Comparison of ENCODE assay signal across 13 cellular contexts in the genomic region with DNA sequence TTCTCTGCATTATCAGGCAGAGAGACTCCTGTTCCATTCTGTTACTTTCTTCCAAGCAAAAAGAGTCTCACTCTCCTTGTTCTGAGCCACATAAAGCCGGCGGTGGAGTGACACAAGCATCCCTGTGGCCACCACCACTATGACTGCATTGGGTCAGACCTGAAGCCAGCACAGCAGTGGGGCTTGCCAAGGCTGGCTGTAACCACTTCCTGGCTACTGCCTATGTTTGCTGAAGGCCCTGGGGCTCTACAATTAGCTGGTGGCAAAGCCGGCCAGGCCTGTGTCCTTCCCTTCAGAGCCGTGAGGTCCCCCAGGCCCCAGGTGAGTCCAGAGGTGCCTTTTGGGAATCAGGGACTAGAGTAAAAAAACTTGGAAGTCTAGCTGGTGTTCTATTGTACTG. TPM values are rescaled to one million over a fixed set of nuclear protein-coding genes. Genes with fewer than 3 reads are reported as not detected.
DNase-seq lines count a peak whose midpoint lies in the region; ATAC-seq and TF ChIP-seq lines count a peak whose summit lies in the region.
"Had no signal": no experiment of that assay in that cellular context is flagged by ENCODE, and none has a peak within 500 bp of the region (broad histone marks: within the 10 kb centered on the region; RNA-seq: fewer than 3 reads in every experiment).

No MANE protein-coding gene starts in this region.

- no peaks in the 10 kb centered on the region for H3K9me3 Mint-ChIP-seq in activated naive CD4-positive, alpha-beta T cell treated with anti-CD3 and anti-CD28 coated beads, Interleukin-2, amount 50 U/mL, for 72 hours
- H3K9me3 Mint-ChIP-seq in central memory CD8-positive, alpha-beta T cell: no peaks in the 10 kb centered on the region
- H3K9me3 Mint-ChIP-seq in stimulated activated memory B cell treated with anti-CD40 and anti-IgM and Interleukin-4, amounts not matched to agents 10 μg/mL and 1 μg/mL and 100 μg/mL, for 72 hours: no peaks in the 10 kb centered on the region

- no peak for TF ChIP-seq CTCF in NB4 (IDR thresholded peaks at IDR 0.05; ENCODE audit: low read depth, low read length)
- no peak for TF ChIP-seq CTCF in dorsolateral prefrontal cortex (IDR thresholded peaks at IDR 0.05 in 54 of 56, conservative IDR thresholded peaks at IDR 0.05 in 2 of 56; ENCODE audit: low read depth in 1 of 56, partially characterized antibody in 56 of 56)
- TF ChIP-seq CTCF in A673 (conservative IDR thresholded peaks at IDR 0.05; ENCODE audit: low read depth, low read length): no peak

- peaks cover 28% of the 10 kb centered on the region for H3K4me1 Mint-ChIP-seq in central memory CD8-positive, alpha-beta T cell
- H3K4me1 Mint-ChIP-seq in stimulated activated memory B cell treated with anti-CD40 and anti-IgM and Interleukin-4, amounts not matched to agents 10 μg/mL and 1 μg/mL and 100 μg/mL, for 72 hours: peaks cover 35% of the 10 kb centered on the region

- no peak for DNase-seq in activated naive CD4-positive, alpha-beta T cell treated with anti-CD3 and anti-CD28 coated beads, Interleukin-2, amount 50 U/mL, for 72 hours (ENCODE audit: low spot score in 2 of 2)
- no peak for DNase-seq in activated naive CD4-positive, alpha-beta T cell treated with anti-CD3 and anti-CD28 coated beads, Interleukin-2, amount 50 U/mL, for 16 hours
- peak; percentile 44 for DNase-seq in NB4 (ENCODE audit: low read depth)
- no peak for DNase-seq in central memory CD8-positive, alpha-beta T cell (ENCODE audit: low spot score in 2 of 2)
- DNase-seq in HK-2 (ENCODE audit: unreplicated experiment): no peak
- DNase-seq in dorsolateral prefrontal cortex: no peak
- no peak for DNase-seq in A673 (ENCODE audit: low spot score)
- DNase-seq: BE2C, GF-D8, NCI-H187 treated with DMSO at 0.1 percent for 48 hours, uterus had no signal

- H3K4me1 ChIP-seq in A673 (ENCODE audit: insufficient read depth, low read length, poor library complexity, severe bottlenecking): no peaks in the 10 kb centered on the region
- H3K4me1 ChIP-seq: BE2C, uterus had no signal

- H3K27ac ChIP-seq in dorsolateral prefrontal cortex: no peak overlapping the region
- H3K27ac ChIP-seq in A673 (ENCODE audit: low read depth, low read length, poor library complexity, severe bottlenecking): no peak overlapping the region
- H3K27ac ChIP-seq: uterus had no signal

- no peak overlapping the region for H3K27ac Mint-ChIP-seq in activated naive CD4-positive, alpha-beta T cell treated with anti-CD3 and anti-CD28 coated beads, Interleukin-2, amount 50 U/mL, for 72 hours
- peak overlapping the region; percentile 81 for H3K27ac Mint-ChIP-seq in central memory CD8-positive, alpha-beta T cell (ENCODE audit: low read depth)
- peak overlapping the region; percentile 93 for H3K27ac Mint-ChIP-seq in stimulated activated memory B cell treated with anti-CD40 and anti-IgM and Interleukin-4, amounts not matched to agents 10 μg/mL and 1 μg/mL and 100 μg/mL, for 72 hours

- POLR2A ChIA-PET in A673 (lab: Charles Lee; ENCODE audit: low non-redundant PET): no interaction called here

- CTCF ChIA-PET in A673 (lab: Charles Lee): no interaction called here

- H3K27me3 Mint-ChIP-seq in central memory CD8-positive, alpha-beta T cell: no peaks in the 10 kb centered on the region
- H3K27me3 Mint-ChIP-seq in stimulated activated memory B cell treated with anti-CD40 and anti-IgM and Interleukin-4, amounts not matched to agents 10 μg/mL and 1 μg/mL and 100 μg/mL, for 72 hours: no peaks in the 10 kb centered on the region

- no peak overlapping the region for H3K4me3 Mint-ChIP-seq in central memory CD8-positive, alpha-beta T cell
- no peak overlapping the region for H3K4me3 Mint-ChIP-seq in stimulated activated memory B cell treated with anti-CD40 and anti-IgM and Interleukin-4, amounts not matched to agents 10 μg/mL and 1 μg/mL and 100 μg/mL, for 72 hours

- H3K36me3 ChIP-seq in A673 (ENCODE audit: insufficient read depth, low read length, poor library complexity, severe bottlenecking): no peaks in the 10 kb centered on the region
- H3K36me3 ChIP-seq: BE2C, uterus had no signal

- H3K9me3 ChIP-seq in A673 (ENCODE audit: low read depth, low read length, poor library complexity, severe bottlenecking): no peaks in the 10 kb centered on the region
- H3K9me3 ChIP-seq: BE2C, uterus had no signal

- H3K4me3 ChIP-seq in NB4 (ENCODE audit: low read depth, low read length): no peak overlapping the region
- H3K4me3 ChIP-seq in dorsolateral prefrontal cortex: no peak overlapping the region
- H3K4me3 ChIP-seq in A673 (ENCODE audit: low read depth, low read length, poor library complexity, severe bottlenecking): no peak overlapping the region
- H3K4me3 ChIP-seq: skin epidermis, uterus had no signal

- no peak for TF ChIP-seq POLR2A in NB4 (IDR thresholded peaks at IDR 0.05; ENCODE audit: extremely low read depth, insufficient read length)

- peak; percentile 5 to 51 for ATAC-seq in activated naive CD4-positive, alpha-beta T cell treated with anti-CD3 and anti-CD28 coated beads, Interleukin-2, amount 50 U/mL, for 72 hours
- no peak for ATAC-seq in central memory CD8-positive, alpha-beta T cell (replicated peaks; ENCODE audit: extremely low read depth, poor library complexity, severe bottlenecking)
- no peak for ATAC-seq in stimulated activated memory B cell treated with anti-CD40 and anti-IgM and Interleukin-4, amounts not matched to agents 10 μg/mL and 1 μg/mL and 100 μg/mL, for 72 hours

- H3K36me3 Mint-ChIP-seq in activated naive CD4-positive, alpha-beta T cell treated with anti-CD3 and anti-CD28 coated beads, Interleukin-2, amount 50 U/mL, for 72 hours: peaks cover 0 to 9% of the 10 kb centered on the region in 2 donors
- peaks cover 13% of the 10 kb centered on the region for H3K36me3 Mint-ChIP-seq in central memory CD8-positive, alpha-beta T cell (ENCODE audit: insufficient read depth)
- peaks cover 6% of the 10 kb centered on the region for H3K36me3 Mint-ChIP-seq in stimulated activated memory B cell treated with anti-CD40 and anti-IgM and Interleukin-4, amounts not matched to agents 10 μg/mL and 1 μg/mL and 100 μg/mL, for 72 hours

- H3K27me3 ChIP-seq in dorsolateral prefrontal cortex (no peaks in the 10 kb centered on the region), A673 (replicated peaks; ENCODE audit: insufficient read depth, low read depth, low read length, poor library complexity) (no peaks in the 10 kb centered on the region)
- H3K27me3 ChIP-seq: BE2C, uterus had no signal

- intact Hi-C loops in dorsolateral prefrontal cortex (cut with DNase I): no loop called here
- intact Hi-C loops in A673 (cut with micrococcal nuclease; ENCODE audit: unreplicated experiment): no loop called here

- BruUV-seq in A673 (replicated peaks; lab: Mats Ljungman, UMichigan): no TSS peak

RNA-seq across cellular contexts. Expression of a gene that starts 31.8 kb away (rescaled TPM):
- 100 to 1,000 TPM in 1 of 2 donors, 10 to 100 TPM in 1; 23.3 to 169 TPM for total RNA-seq in activated naive CD4-positive, alpha-beta T cell treated with anti-CD3 and anti-CD28 coated beads, Interleukin-2, amount 50 U/mL, for 72 hours
- total RNA-seq in dorsolateral prefrontal cortex (10 to 100 TPM in 7 of 120 experiments, 1 to 10 TPM in 90, under 1 TPM in 12, not detected in 11; 0.14 to 27.8 (median 2.9) TPM), A673 (2021) (0.41 TPM in 1 of 2 replicates, not detected in the other)

RNA-seq across cellular contexts. Expression of a gene that starts 47.8 kb away (rescaled TPM):
- total RNA-seq in activated naive CD4-positive, alpha-beta T cell treated with anti-CD3 and anti-CD28 coated beads, Interleukin-2, amount 50 U/mL, for 72 hours: 10 to 100 TPM; 30.9 to 32.4 TPM
- total RNA-seq in dorsolateral prefrontal cortex: 10 to 100 TPM; 22.8 to 75.1 (median 50.8) TPM
- total RNA-seq in A673 (2021): 25.5 and 27.2 TPM in 2 replicates

Comparison
In these comparisons a context has a peak if more than half of its experiments do, and no peak if none do; other contexts are left out.
1. ATAC-seq: peak in activated naive CD4-positive, alpha-beta T cell treated with anti-CD3 and anti-CD28 coated beads, Interleukin-2, amount 50 U/mL, for 72 hours (2 of 2); none in central memory CD8-positive, alpha-beta T cell (single experiment) and stimulated activated memory B cell treated with anti-CD40 and anti-IgM and Interleukin-4, amounts not matched to agents 10 μg/mL and 1 μg/mL and 100 μg/mL, for 72 hours (single experiment).
2. H3K27ac Mint-ChIP-seq: peak in central memory CD8-positive, alpha-beta T cell (single experiment) and stimulated activated memory B cell treated with anti-CD40 and anti-IgM and Interleukin-4, amounts not matched to agents 10 μg/mL and 1 μg/mL and 100 μg/mL, for 72 hours (single experiment); none in activated naive CD4-positive, alpha-beta T cell treated with anti-CD3 and anti-CD28 coated beads, Interleukin-2, amount 50 U/mL, for 72 hours (0 of 2).